Comparison of ENCODE assay signal across 8 cellular contexts in the genomic region with DNA sequence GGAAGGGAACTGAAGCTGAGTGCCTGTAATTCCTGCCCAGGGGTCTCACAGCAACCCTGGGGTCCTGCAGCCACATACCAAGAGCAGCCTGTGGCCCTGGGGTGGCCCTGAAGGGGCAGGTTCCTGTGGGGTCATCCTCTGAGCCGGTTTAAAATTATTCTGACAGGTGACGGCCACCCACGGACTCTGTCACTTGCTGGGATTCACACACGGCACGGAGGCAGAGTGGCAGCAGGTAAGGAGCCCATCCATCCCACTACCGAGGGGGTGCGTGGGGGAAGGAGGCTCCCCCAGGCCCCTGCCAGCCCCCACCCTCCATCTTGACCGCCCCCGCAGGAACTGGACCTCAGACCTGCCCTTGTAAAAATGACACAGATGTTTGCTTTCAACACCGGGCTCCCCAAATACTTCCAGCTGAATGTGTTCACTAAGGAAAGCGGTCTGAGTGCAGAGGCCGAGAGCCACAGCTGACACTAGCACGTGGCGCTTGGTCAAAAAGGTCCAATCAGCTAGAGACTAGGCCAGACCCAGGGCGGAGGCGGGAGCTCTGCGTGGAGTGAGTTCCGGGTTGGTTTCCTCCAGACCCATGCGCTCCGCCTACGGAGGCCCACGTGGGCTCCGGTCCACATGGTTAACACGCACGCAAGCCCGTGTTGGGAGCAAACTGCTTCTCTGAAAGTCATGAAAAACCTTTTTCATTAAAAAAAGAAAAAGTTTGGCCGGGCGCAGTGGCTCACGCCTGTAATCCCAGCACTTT. TPM values are rescaled to one million over a fixed set of nuclear protein-coding genes. Genes with fewer than 3 reads are reported as not detected.
DNase-seq lines count a peak whose midpoint lies in the region; TF ChIP-seq lines count a peak whose summit lies in the region.

No MANE protein-coding gene starts in this region.

- H3K9me3 Mint-ChIP-seq in T-helper 1 cell treated with Interleukin-12 subunit alpha and Interleukin-12 subunit beta and Interleukin-4 antibody, amounts not matched to agents 30 μg/mL and 1 μg/mL, for 36 hours: no peaks in the 10 kb centered on the region

- H3K36me3 Mint-ChIP-seq in T-helper 1 cell treated with Interleukin-12 subunit alpha and Interleukin-12 subunit beta and Interleukin-4 antibody, amounts not matched to agents 30 μg/mL and 1 μg/mL, for 36 hours (ENCODE audit: low read depth): peaks cover 23% of the 10 kb centered on the region

- H3K27ac ChIP-seq in brain microvascular endothelial cell (no peak overlapping the region), mesenchymal stem cell (ENCODE audit: low read length, poor library complexity, severe bottlenecking) (no peak overlapping the region)

- H3K14ac ChIP-seq in mesenchymal stem cell (ENCODE audit: low read length in 2 of 2): no peak overlapping the region

- no peak for TF ChIP-seq CTCF in brain microvascular endothelial cell (IDR thresholded peaks at IDR 0.05; ENCODE audit: low read depth, low read length, missing control alignments)

- peaks cover 14% of the 10 kb centered on the region for H3K4me1 ChIP-seq in mesenchymal stem cell (ENCODE audit: control insufficient read depth, insufficient read depth, low read depth, low read length)

- peak overlapping the region; percentile 85 for H3K9ac ChIP-seq in mesenchymal stem cell (ENCODE audit: low read length)

- peak overlapping the region; percentile 7 for H2AK5ac ChIP-seq in mesenchymal stem cell (ENCODE audit: low read length, severe bottlenecking)

- H2AFZ ChIP-seq in mesenchymal stem cell (ENCODE audit: low read depth, low read length): no peak overlapping the region

- peak overlapping the region; percentile 44 for H2BK5ac ChIP-seq in mesenchymal stem cell (ENCODE audit: low read depth, low read length, poor library complexity, severe bottlenecking)

- DNase-seq in brain microvascular endothelial cell (peak; percentile 45), mesenchymal stem cell (no peak), COLO829 (ENCODE audit: low spot score) (no peak), NCI-H2081 (lab: John Stamatoyannopoulos, UW) (no peak), NCI-H748 treated with DMSO at 0.1 percent for 48 hours (lab: John Stamatoyannopoulos, UW) (no peak)
- peak; percentile 75 for DNase-seq in stimulated activated CD8-positive, alpha-beta memory T cell treated with anti-CD3 and anti-CD28 coated beads, Interleukin-4, amount 100 ng/mL, for 48 hours

- no peak overlapping the region for H3K4me2 ChIP-seq in mesenchymal stem cell (ENCODE audit: low read length, poor library complexity, severe bottlenecking)

- H2BK12ac ChIP-seq in mesenchymal stem cell (ENCODE audit: low read length in 2 of 2): no peak overlapping the region

- H3K4me3 ChIP-seq in brain microvascular endothelial cell (ENCODE audit: low read depth, low read length) (no peak overlapping the region), mesenchymal stem cell (ENCODE audit: insufficient read depth in 1 of 2, low read depth in 1 of 2, low read length in 2 of 2) (peak overlapping the region in 1 of 2 experiments; percentile 67)

- H3K27me3 ChIP-seq in brain microvascular endothelial cell (replicated peaks): no peaks in the 10 kb centered on the region
- H3K27me3 ChIP-seq in mesenchymal stem cell (ENCODE audit: control insufficient read depth in 1 of 2, insufficient read depth in 1 of 2, low read length in 2 of 2): no peaks in the 10 kb centered on the region

- H4K8ac ChIP-seq in mesenchymal stem cell (ENCODE audit: low read length): peak overlapping the region; percentile 23

- H3K27me3 Mint-ChIP-seq in T-helper 1 cell treated with Interleukin-12 subunit alpha and Interleukin-12 subunit beta and Interleukin-4 antibody, amounts not matched to agents 30 μg/mL and 1 μg/mL, for 36 hours (ENCODE audit: low read depth): no peaks in the 10 kb centered on the region

- no peaks in the 10 kb centered on the region for H3K9me3 ChIP-seq in mesenchymal stem cell (ENCODE audit: control insufficient read depth, low read length)

- H2BK120ac ChIP-seq in mesenchymal stem cell (ENCODE audit: low read depth, low read length): no peak overlapping the region

- peaks cover 22% of the 10 kb centered on the region for H3K4me1 Mint-ChIP-seq in T-helper 1 cell treated with Interleukin-12 subunit alpha and Interleukin-12 subunit beta and Interleukin-4 antibody, amounts not matched to agents 30 μg/mL and 1 μg/mL, for 36 hours (ENCODE audit: low read depth)

- TF ChIP-seq POLR2A in GM18951 (IDR thresholded peaks at IDR 0.05; ENCODE audit: extremely low read depth, insufficient read depth, insufficient read length): peak; percentile 29

- H3K79me1 ChIP-seq in mesenchymal stem cell (replicated peaks; ENCODE audit: low read length, poor library complexity, severe bottlenecking): peaks cover 3% of the 10 kb centered on the region

- no peak overlapping the region for H3K18ac ChIP-seq in mesenchymal stem cell (ENCODE audit: low read depth in 1 of 2, low read length in 2 of 2)

- 75% methylated on average over 29 of the region's 29 CpGs for WGBS in mesenchymal stem cell

- no peak overlapping the region for H4K91ac ChIP-seq in mesenchymal stem cell (ENCODE audit: low read length)

- no peak overlapping the region for H3K23ac ChIP-seq in mesenchymal stem cell (ENCODE audit: low read length in 2 of 2)

- in situ Hi-C loops in GM18951 (cut with MboI; ENCODE audit: low sequenced_read_pairs, unreplicated experiment) (no loop called here), brain microvascular endothelial cell (cut with HindIII; ENCODE audit: low pct_ligation_motif_present, low sequenced_read_pairs) (no loop called here)

- H3K27ac Mint-ChIP-seq in T-helper 1 cell treated with Interleukin-12 subunit alpha and Interleukin-12 subunit beta and Interleukin-4 antibody, amounts not matched to agents 30 μg/mL and 1 μg/mL, for 36 hours: peak overlapping the region; percentile 76

- H3K36me3 ChIP-seq in brain microvascular endothelial cell (replicated peaks) (peaks cover 2% of the 10 kb centered on the region), mesenchymal stem cell (ENCODE audit: control insufficient read depth in 1 of 2, insufficient read depth in 2 of 2, low read depth in 1 of 2, low read length in 2 of 2) (peaks cover 12 to 27% of the 10 kb centered on the region in 2 experiments)

- H3K4ac ChIP-seq in mesenchymal stem cell (ENCODE audit: low read depth in 1 of 2, low read length in 2 of 2): no peak overlapping the region

- H2BK15ac ChIP-seq in mesenchymal stem cell (ENCODE audit: low read depth, poor library complexity, severe bottlenecking): no peak overlapping the region

- peak overlapping the region; percentile 48 for H3K4me3 Mint-ChIP-seq in T-helper 1 cell treated with Interleukin-12 subunit alpha and Interleukin-12 subunit beta and Interleukin-4 antibody, amounts not matched to agents 30 μg/mL and 1 μg/mL, for 36 hours

RNA-seq across cellular contexts. Expression of a gene that starts 10.0 kb away (rescaled TPM):
- polyA plus RNA-seq in mesenchymal stem cell (2013, experiment 1 of 2): 14.6 TPM
- polyA plus RNA-seq in mesenchymal stem cell (2013, experiment 2 of 2): 15.5 TPM

RNA-seq across cellular contexts. Expression of a gene that starts 10.8 kb away (rescaled TPM):
- polyA plus RNA-seq in mesenchymal stem cell (2013, experiment 1 of 2): 33.7 TPM
- polyA plus RNA-seq in mesenchymal stem cell (2013, experiment 2 of 2): 32.9 TPM

RNA-seq across cellular contexts. Expression of a gene that starts 27.5 kb away (rescaled TPM):
- polyA plus RNA-seq in mesenchymal stem cell (2013, experiment 1 of 2): 2.0 TPM
- 1.7 TPM for polyA plus RNA-seq in mesenchymal stem cell (2013, experiment 2 of 2)

RNA-seq across cellular contexts. Expression of a gene that starts 27.8 kb away (rescaled TPM):
- polyA plus RNA-seq in mesenchymal stem cell (2013, experiment 1 of 2): 6.7 TPM
- 5.3 TPM for polyA plus RNA-seq in mesenchymal stem cell (2013, experiment 2 of 2)

Comparison
In these comparisons a context has a peak if more than half of its experiments do, and no peak if none do; other contexts are left out.
1. DNase-seq: peak in brain microvascular endothelial cell (single experiment) and stimulated activated CD8-positive, alpha-beta memory T cell treated with anti-CD3 and anti-CD28 coated beads, Interleukin-4, amount 100 ng/mL, for 48 hours (single experiment); none in mesenchymal stem cell (single experiment), COLO829 (single experiment), NCI-H2081 (0 of 2) and NCI-H748 treated with DMSO at 0.1 percent for 48 hours (single experiment).